ENCODE assay signal across 12 cellular contexts in genomic region chr7:116859323-116859722, GRCh38. TPM values are rescaled to one million over a fixed set of nuclear protein-coding genes. Genes with fewer than 3 reads are reported as not detected.
DNase-seq lines count a peak whose midpoint lies in the region; ATAC-seq and TF ChIP-seq lines count a peak whose summit lies in the region.
"Had no signal": no experiment of that assay in that cellular context is flagged by ENCODE, and none has a peak within 500 bp of the region (broad histone marks: within the 10 kb centered on the region; RNA-seq: fewer than 3 reads in every experiment).

No MANE protein-coding gene starts in this region.

- DNase-seq in AG08395 (ENCODE audit: low spot score) (peak; percentile 67), HT1080 (ENCODE audit: low read depth) (peak; percentile 55), RWPE2 (ENCODE audit: low spot score) (no peak), fibroblast of villous mesenchyme (ENCODE audit: low read depth) (peak; percentile 86), GM13976 (ENCODE audit: low spot score) (no peak)
- DNase-seq in activated CD4-positive, alpha-beta T cell treated with anti-CD3 and anti-CD28 coated beads, Interleukin-2, amount 50 U/mL, for 48 hours, result no peak
- DNase-seq: CD8-positive, alpha-beta T cell; dorsolateral prefrontal cortex; H9 had no signal

- H3K36me3 ChIP-seq in RWPE2 (ENCODE audit: low read depth), result no peaks in the 10 kb centered on the region
- H3K36me3 ChIP-seq: prostate gland had no signal

- ATAC-seq in RWPE2 (ENCODE audit: low read depth) (peak; percentile 58), GM19395 (IDR thresholded peaks at IDR 0.05; ENCODE audit: unreplicated experiment) (no peak), GM21529 (IDR thresholded peaks at IDR 0.05; ENCODE audit: unreplicated experiment) (no peak)
- ATAC-seq: CD8-positive, alpha-beta T cell had no signal

- in situ Hi-C loops in GM13976 (cut with MboI; ENCODE audit: low sequenced_read_pairs, unreplicated experiment), result no loop called here

- H3K27me3 ChIP-seq in RWPE2 (ENCODE audit: insufficient read depth, poor library complexity, severe bottlenecking), result no peaks in the 10 kb centered on the region
- H3K27me3 ChIP-seq: dorsolateral prefrontal cortex had no signal

- H3K4me3 ChIP-seq in RWPE2 (ENCODE audit: severe bottlenecking) (no peak overlapping the region), fibroblast of villous mesenchyme (ENCODE audit: low read depth, low read length) (no peak overlapping the region)
- H3K4me3 ChIP-seq: dorsolateral prefrontal cortex, prostate gland had no signal

- H3K4me1 ChIP-seq in RWPE2 (ENCODE audit: insufficient read depth, poor library complexity, severe bottlenecking), result peaks cover 8% of the 10 kb centered on the region
- H3K4me1 ChIP-seq: prostate gland had no signal

- H3K27ac ChIP-seq in RWPE2 (ENCODE audit: poor library complexity, severe bottlenecking), result no peak overlapping the region
- H3K27ac ChIP-seq: dorsolateral prefrontal cortex, prostate gland had no signal

- no peaks in the 10 kb centered on the region for H3K9me3 ChIP-seq in RWPE2 (ENCODE audit: severe bottlenecking)
- H3K9me3 ChIP-seq: prostate gland had no signal

- no peak for TF ChIP-seq CTCF in RWPE2 (IDR thresholded peaks at IDR 0.05; ENCODE audit: poor library complexity, severe bottlenecking)
- TF ChIP-seq CTCF in fibroblast of villous mesenchyme (IDR thresholded peaks at IDR 0.05; ENCODE audit: insufficient read depth, low read depth, low read length), result no peak
- TF ChIP-seq CTCF in GM13976 (IDR thresholded peaks at IDR 0.05; ENCODE audit: borderline replicate concordance, control extremely low read depth, extremely low read depth, insufficient read depth, missing control alignments), result no peak

RNA-seq across cellular contexts. Expression of gene CAPZA2, which starts 3.1 kb away (rescaled TPM):
- total RNA-seq in HT1080 (2014; rRNA removed; shearing (Covaris generic)), result 103 and 109 TPM in 2 replicates
- 82.4 and 83.2 TPM in 2 replicates for polyA plus RNA-seq in HT1080 (2015; cell fraction: cytosol; rRNA removed)
- polyA plus RNA-seq in HT1080 (2015; cell fraction: nucleus; rRNA removed), result 54.5 and 56.0 TPM in 2 replicates
- 140 and 194 TPM in 2 replicates for total RNA-seq in fibroblast of villous mesenchyme

Comparison
In these comparisons a context has a peak if more than half of its experiments do, and no peak if none do; other contexts are left out.
1. DNase-seq: peak in AG08395 (single experiment), HT1080 (single experiment) and fibroblast of villous mesenchyme (single experiment); none in RWPE2 (single experiment), GM13976 (single experiment) and activated CD4-positive, alpha-beta T cell treated with anti-CD3 and anti-CD28 coated beads, Interleukin-2, amount 50 U/mL, for 48 hours (0 of 2).